Comparison of ENCODE assay signal across 6 cellular contexts in the genomic region with DNA sequence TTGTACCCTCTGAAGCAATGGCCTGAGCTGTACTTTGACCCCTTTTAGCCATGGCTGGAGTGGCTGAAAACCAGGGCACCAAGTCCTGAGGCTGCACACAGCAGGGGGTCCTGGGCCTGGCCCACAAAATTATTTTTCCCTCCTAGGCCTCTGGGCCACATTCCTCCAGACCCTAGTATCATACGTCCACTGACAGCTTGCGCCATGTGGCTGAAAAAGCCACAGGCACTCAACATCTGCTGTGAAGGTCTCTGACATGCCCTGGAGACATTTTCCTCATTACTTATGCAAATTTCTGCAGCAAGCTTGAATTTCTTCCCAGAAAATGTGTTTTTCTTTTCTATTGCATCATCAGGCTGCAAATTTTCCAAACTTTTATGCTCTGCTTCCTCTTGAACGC.
A peak's percentile ranks its signal among the peaks of the same experiment; 100 is the strongest.
DNase-seq lines count a peak whose midpoint lies in the region; ATAC-seq and TF ChIP-seq lines count a peak whose summit lies in the region.
"Not testable (repeated sequence)": the region's sequence is repeated elsewhere in the genome, so short reads cannot be mapped to it uniquely, and the experiment has no call there.

No MANE protein-coding gene starts in this region.

- 0 out of 22 replicates have a peak overlapping the region, but pooled peaks of 1 of the 11 experiments have one; percentile 40 for H3K27ac ChIP-seq in BLaER1 treated with 17β-estradiol and CSF1 and Interleukin-3, amounts not matched to agents 10 nM and 100 nM
- not testable (repeated sequence) for H3K27ac ChIP-seq in SJCRH30

- H3K4me1 ChIP-seq in BLaER1 treated with 17β-estradiol and CSF1 and Interleukin-3, amounts not matched to agents 10 nM and 100 nM, result peaks cover 13 to 53% (median 34%) of the 10 kb centered on the region in 10 experiments
- H3K4me1 ChIP-seq in SJCRH30, result peaks cover 39% of the 10 kb centered on the region

- H3K9me3 ChIP-seq in BLaER1 treated with 17β-estradiol and CSF1 and Interleukin-3, amounts not matched to agents 10 nM and 100 nM (replicated peaks in 1 of 11), result peaks cover 78 to 85% (median 80%) of the 10 kb centered on the region in 11 experiments
- H3K9me3 ChIP-seq in SJCRH30 (replicated peaks), result not testable (repeated sequence)

- not testable (repeated sequence) for H3K9ac ChIP-seq in BLaER1 treated with 17β-estradiol and CSF1 and Interleukin-3, amounts not matched to agents 10 nM and 100 nM

- peak overlapping the region in 9 of 10 experiments; percentile 0 to 46 (median 37); a peak in 15 of 20 replicates for H3K4me3 ChIP-seq in BLaER1 treated with 17β-estradiol and CSF1 and Interleukin-3, amounts not matched to agents 10 nM and 100 nM
- H3K4me3 ChIP-seq in SJCRH30, result not testable (repeated sequence)

- BruUV-seq in MCF 10A (replicated peaks; lab: Mats Ljungman, UMichigan), result not testable (repeated sequence)

- not testable (repeated sequence) for H3K4me3 Mint-ChIP-seq in MCF 10A (ENCODE audit: unreplicated experiment)

- not testable (repeated sequence) for H3K36me3 Mint-ChIP-seq in MCF 10A (ENCODE audit: insufficient read depth, unreplicated experiment)

- POLR2A ChIA-PET in MCF 10A (lab: Yijun Ruan, JAX), result not testable (repeated sequence)

- peaks cover 31% of the 10 kb centered on the region for H3K4me1 Mint-ChIP-seq in MCF 10A (ENCODE audit: insufficient read depth, unreplicated experiment)

- TF ChIP-seq CTCF in MCF 10A (IDR thresholded peaks at IDR 0.05; ENCODE audit: unreplicated experiment), result not testable (repeated sequence)

- CTCF ChIA-PET in MCF 10A (lab: Yijun Ruan, JAX), result not testable (repeated sequence)

- DNase-seq in GM04503 (ENCODE audit: low read depth), result peak; percentile 54
- peak; percentile 50 to 62 for DNase-seq in SJCRH30
- DNase-seq in MCF 10A (ENCODE audit: unreplicated experiment), result peak; percentile 18
- DNase-seq in Right ventricle myocardium inferior (ENCODE audit: missing footprints), result peak; percentile 72
- DNase-seq in left ventricle myocardium superior, result peak; percentile 38

- H4K20me1 ChIP-seq in BLaER1 treated with 17β-estradiol and CSF1 and Interleukin-3, amounts not matched to agents 10 nM and 100 nM, result not testable (repeated sequence)

- intact Hi-C loops in MCF 10A (cut with micrococcal nuclease); Right ventricle myocardium inferior (cut with DNase I); left ventricle myocardium superior (cut with micrococcal nuclease): not testable (repeated sequence)

- peaks cover 0 to 23% (median 9%) of the 10 kb centered on the region in 11 experiments; a peak in 9 of 22 replicates for H3K36me3 ChIP-seq in BLaER1 treated with 17β-estradiol and CSF1 and Interleukin-3, amounts not matched to agents 10 nM and 100 nM
- not testable (repeated sequence) for H3K36me3 ChIP-seq in SJCRH30

- ATAC-seq in Right ventricle myocardium inferior (peak; percentile 89), left ventricle myocardium superior (peak; percentile 95)

- not testable (repeated sequence) for H3K27me3 Mint-ChIP-seq in MCF 10A (ENCODE audit: insufficient read depth, unreplicated experiment)

- H3K9me3 Mint-ChIP-seq in MCF 10A (ENCODE audit: unreplicated experiment), result not testable (repeated sequence)

- H3K27me3 ChIP-seq in BLaER1 treated with 17β-estradiol and CSF1 and Interleukin-3, amounts not matched to agents 10 nM and 100 nM, result peaks cover 0 to 90% (median 0%) of the 10 kb centered on the region in 11 experiments; a peak in 7 of 22 replicates
- H3K27me3 ChIP-seq in SJCRH30, result not testable (repeated sequence)

- H3K4me2 ChIP-seq in BLaER1 treated with 17β-estradiol and CSF1 and Interleukin-3, amounts not matched to agents 10 nM and 100 nM, result peak overlapping the region in 4 of 11 experiments; percentile 10 to 16 (median 14); a peak in 4 of 22 replicates

- H3K27ac Mint-ChIP-seq in MCF 10A (ENCODE audit: low read depth, unreplicated experiment), result peak overlapping the region; percentile 29

Comparison
In these comparisons a context has a peak if more than half of its experiments do, and no peak if none do; other contexts are left out.
1. DNase-seq: peak in every context shown above with its lines; median percentile 72 in Right ventricle myocardium inferior; 56 in SJCRH30; 54 in GM04503; 38 in left ventricle myocardium superior; 18 in MCF 10A.